Comparison of ENCODE assay signal across 13 cellular contexts in genomic region chrX:139784788-139785187, GRCh38.
DNase-seq lines count a peak whose midpoint lies in the region; ATAC-seq and TF ChIP-seq lines count a peak whose summit lies in the region.
"Had no signal": no experiment of that assay in that cellular context is flagged by ENCODE, and none has a peak within 500 bp of the region (broad histone marks: within the 10 kb centered on the region; RNA-seq: fewer than 3 reads in every experiment).

No MANE protein-coding gene starts in this region.

- DNase-seq in endodermal cell (no peak), sigmoid colon (no peak), superior temporal gyrus (ENCODE audit: extremely low spot score) (no peak), GM03348 (ENCODE audit: low spot score) (no peak), NCI-H69 (lab: John Stamatoyannopoulos, UW) (no peak)
- DNase-seq: activated CD4-positive, alpha-beta T cell treated with anti-CD3 and anti-CD28 coated beads for 36 hours; activated naive CD4-positive, alpha-beta T cell; CD8-positive, alpha-beta T cell; cerebellar nuclear complex; trophoblast cell had no signal

- H3K36me3 ChIP-seq in endodermal cell (ENCODE audit: control insufficient read depth, insufficient read depth, low read length) (peaks cover 13% of the 10 kb centered on the region), sigmoid colon (peaks cover 0 to 24% (median 3%) of the 10 kb centered on the region in 4 donors)

- WGBS in endodermal cell (ENCODE audit: insufficient coverage in 1 of 2, insufficient read length in 1 of 2), 2 experiments = 91% methylated on average over 1 of the region's 1 CpG; no CpG with 5 or more reads in 1 of the 2 experiments
- whole genome bisulfite sequencing in sigmoid colon, 2 donors = 60 to 80% methylated on average over 1 of the region's 1 CpG

- ATAC-seq in GM18909 (IDR thresholded peaks at IDR 0.05; ENCODE audit: poor library complexity, unreplicated experiment) (peak; percentile 92), GM21723 (IDR thresholded peaks at IDR 0.05; ENCODE audit: unreplicated experiment) (peak; percentile 93), HG03103 (IDR thresholded peaks at IDR 0.05; ENCODE audit: low read depth, unreplicated experiment) (peak; percentile 94)
- ATAC-seq: activated CD4-positive, alpha-beta T cell treated with anti-CD3 and anti-CD28 coated beads for 36 hours; CD8-positive, alpha-beta T cell had no signal

- no peak for TF ChIP-seq CTCF in endodermal cell (conservative IDR thresholded peaks at IDR 0.05)
- no peak for TF ChIP-seq CTCF in sigmoid colon (IDR thresholded peaks at IDR 0.05)

- H3K4me3 Mint-ChIP-seq in endodermal cell = no peak overlapping the region
- H3K4me3 Mint-ChIP-seq: activated CD4-positive, alpha-beta T cell treated with anti-CD3 and anti-CD28 coated beads for 36 hours; CD8-positive, alpha-beta T cell had no signal

- H3K9me3 ChIP-seq in endodermal cell (ENCODE audit: control insufficient read depth, low read length) (no peaks in the 10 kb centered on the region), sigmoid colon (no peaks in the 10 kb centered on the region)

- peak overlapping the region; percentile 61 for H3K27ac Mint-ChIP-seq in endodermal cell
- H3K27ac Mint-ChIP-seq: activated CD4-positive, alpha-beta T cell treated with anti-CD3 and anti-CD28 coated beads for 36 hours had no signal

- H3K4me3 ChIP-seq in endodermal cell (ENCODE audit: low read length) = no peak overlapping the region
- no peak overlapping the region for H3K4me3 ChIP-seq in sigmoid colon

- H3K27ac ChIP-seq in endodermal cell (ENCODE audit: low read depth, low read length) (no peak overlapping the region), sigmoid colon (no peak overlapping the region)

- H3K4me1 Mint-ChIP-seq in endodermal cell = peaks cover 3% of the 10 kb centered on the region
- H3K4me1 Mint-ChIP-seq: activated CD4-positive, alpha-beta T cell treated with anti-CD3 and anti-CD28 coated beads for 36 hours had no signal

- intact Hi-C loops in sigmoid colon (cut with DNase I) = no loop called here

- H3K4me1 ChIP-seq in endodermal cell (ENCODE audit: control insufficient read depth, insufficient read depth, low read length) = no peaks in the 10 kb centered on the region
- no peaks in the 10 kb centered on the region for H3K4me1 ChIP-seq in sigmoid colon

- no peak overlapping the region for H3K9ac ChIP-seq in endodermal cell (ENCODE audit: extremely low read depth, low read length, poor library complexity, severe bottlenecking)

- no peaks in the 10 kb centered on the region for H3K27me3 Mint-ChIP-seq in endodermal cell (ENCODE audit: insufficient read depth)
- H3K27me3 Mint-ChIP-seq: activated CD4-positive, alpha-beta T cell treated with anti-CD3 and anti-CD28 coated beads for 36 hours had no signal

- H3K36me3 Mint-ChIP-seq in endodermal cell (ENCODE audit: low read depth) = peaks cover 86% of the 10 kb centered on the region

- TF ChIP-seq POLR2A in sigmoid colon (IDR thresholded peaks at IDR 0.05) = no peak

- peaks cover 4% of the 10 kb centered on the region for H3K9me3 Mint-ChIP-seq in endodermal cell
- H3K9me3 Mint-ChIP-seq: CD8-positive, alpha-beta T cell had no signal

- no peak for TF ChIP-seq EP300 in sigmoid colon (IDR thresholded peaks at IDR 0.05)

- H3K27me3 ChIP-seq in endodermal cell (ENCODE audit: control insufficient read depth, insufficient read depth, low read length, poor library complexity, severe bottlenecking) (no peaks in the 10 kb centered on the region), sigmoid colon (no peaks in the 10 kb centered on the region)
